In genomic region chr19:12745166-12745897, GRCh38 we compare ENCODE assay signal across 28 cellular contexts.
DNase-seq lines count a peak whose midpoint lies in the region; ATAC-seq and TF ChIP-seq lines count a peak whose summit lies in the region.
"Had no signal": no experiment of that assay in that cellular context is flagged by ENCODE, and none has a peak within 500 bp of the region (broad histone marks: within the 10 kb centered on the region; RNA-seq: fewer than 3 reads in every experiment).

No MANE protein-coding gene starts in this region.

- H3K4me1 Mint-ChIP-seq in stimulated activated memory B cell treated with anti-CD40 and anti-IgM and Interleukin-4, amounts not matched to agents 10 μg/mL and 1 μg/mL and 100 μg/mL, for 72 hours: peaks cover 19% of the 10 kb centered on the region
- H3K4me1 Mint-ChIP-seq: activated T-helper 17 cell treated with anti-CD3 and anti-CD28 coated beads, Interleukin-2, amount 50 U/mL, for 72 hours; GM23338 had no signal

- peaks cover 5% of the 10 kb centered on the region for H3K9me3 Mint-ChIP-seq in stimulated activated memory B cell treated with anti-CD40 and anti-IgM and Interleukin-4, amounts not matched to agents 10 μg/mL and 1 μg/mL and 100 μg/mL, for 72 hours
- H3K9me3 Mint-ChIP-seq: GM23338 had no signal

- H3K4me3 Mint-ChIP-seq in stimulated activated memory B cell treated with anti-CD40 and anti-IgM and Interleukin-4, amounts not matched to agents 10 μg/mL and 1 μg/mL and 100 μg/mL, for 72 hours: no peak overlapping the region
- H3K4me3 Mint-ChIP-seq: activated CD8-positive, alpha-beta memory T cell treated with anti-CD3 and anti-CD28 coated beads, Interleukin-2, amount 10 ng/mL, durations not matched to agents 7 days and 5 days; activated T-helper 17 cell treated with anti-CD3 and anti-CD28 coated beads, Interleukin-2, amount 50 U/mL, for 72 hours; GM23338; naive thymus-derived CD4-positive, alpha-beta T cell; T-helper 17 cell had no signal

- POLR2A ChIA-PET in RWPE1 (lab: Yijun Ruan, JAX; ENCODE audit: low non-redundant PET): no interaction called here

- peak overlapping the region; percentile 39 for H3K27ac ChIP-seq in RWPE1
- H3K27ac ChIP-seq: ascending aorta, ovary, SJSA1 had no signal

- CTCF ChIA-PET in RWPE1 (lab: Yijun Ruan, JAX): interaction anchor here (0.5 to 1.6 kb wide), 3 partner anchors 12 to 118 kb away, joined by 3 to 6 read pairs (median 3); no protein-coding TSS in a partner anchor

- H3K36me3 Mint-ChIP-seq in stimulated activated memory B cell treated with anti-CD40 and anti-IgM and Interleukin-4, amounts not matched to agents 10 μg/mL and 1 μg/mL and 100 μg/mL, for 72 hours: peaks cover 62% of the 10 kb centered on the region

- peak; percentile 31 for ATAC-seq in stimulated activated memory B cell treated with anti-CD40 and anti-IgM and Interleukin-4, amounts not matched to agents 10 μg/mL and 1 μg/mL and 100 μg/mL, for 72 hours
- ATAC-seq: activated CD8-positive, alpha-beta memory T cell treated with anti-CD3 and anti-CD28 coated beads, Interleukin-2, amount 10 ng/mL, durations not matched to agents 7 days and 5 days; activated naive CD4-positive, alpha-beta T cell treated with anti-CD3 and anti-CD28 coated beads, Interleukin-2, amount 50 U/mL, for 72 hours; activated T-helper 17 cell treated with anti-CD3 and anti-CD28 coated beads, Interleukin-2, amount 50 U/mL, for 72 hours; GM12878; GM23338; left lobe of liver; naive thymus-derived CD4-positive, alpha-beta T cell; stimulated activated naive CD8-positive, alpha-beta T cell treated with anti-CD3 and anti-CD28 coated beads, Interleukin-15, Interleukin-2, amounts not matched to agents 100 U/mL and 50 U/mL, for 24 hours; T-helper 17 cell had no signal

- peaks cover 10% of the 10 kb centered on the region for H3K27me3 Mint-ChIP-seq in stimulated activated memory B cell treated with anti-CD40 and anti-IgM and Interleukin-4, amounts not matched to agents 10 μg/mL and 1 μg/mL and 100 μg/mL, for 72 hours
- H3K27me3 Mint-ChIP-seq: activated T-helper 17 cell treated with anti-CD3 and anti-CD28 coated beads, Interleukin-2, amount 50 U/mL, for 72 hours had no signal

- TF ChIP-seq CTCF in RWPE1 (conservative IDR thresholded peaks at IDR 0.05; ENCODE audit: low read depth): no peak

- DNase-seq in ELR (ENCODE audit: low read depth): peak; percentile 23
- DNase-seq in RWPE1 (ENCODE audit: low spot score): no peak
- peak; percentile 95 for DNase-seq in glomerular visceral epithelial cell (ENCODE audit: extremely low spot score)
- DNase-seq in NCI-H1436 treated with DMSO at 0.1 percent for 48 hours (lab: John Stamatoyannopoulos, UW): no peak
- no peak for DNase-seq in NCI-H345 treated with DMSO at 0.1 percent for 48 hours (lab: John Stamatoyannopoulos, UW; ENCODE audit: unreplicated experiment)
- no peak for DNase-seq in activated CD4-positive, alpha-beta T cell treated with anti-CD3 and anti-CD28 coated beads, Interleukin-2, amount 50 U/mL, for 1 hour
- DNase-seq: activated CD4-positive, alpha-beta T cell treated with anti-CD3 and anti-CD28 coated beads for 48 hours; activated CD8-positive, alpha-beta memory T cell treated with anti-CD3 and anti-CD28 coated beads, Interleukin-2, amount 10 ng/mL, durations not matched to agents 7 days and 5 days; DMS53; foreskin fibroblast; Karpas-422; naive thymus-derived CD4-positive, alpha-beta T cell; NCI-H1694; NCI-H524; NK-92 treated with Interleukin-12 subunit alpha and Interleukin-12 subunit beta, amount 100 ng/mL, for 24 hours; ovary; retina; stimulated activated CD4-positive, alpha-beta T cell treated with anti-CD3 and anti-CD28 coated beads, Interleukin-4, amount 100 ng/mL, for 24 hours; stimulated activated naive CD8-positive, alpha-beta T cell treated with anti-CD3 and anti-CD28 coated beads, Interleukin-15, Interleukin-2, amounts not matched to agents 100 U/mL and 50 U/mL, for 24 hours; T-helper 17 cell had no signal

- H3K27ac Mint-ChIP-seq in stimulated activated memory B cell treated with anti-CD40 and anti-IgM and Interleukin-4, amounts not matched to agents 10 μg/mL and 1 μg/mL and 100 μg/mL, for 72 hours: no peak overlapping the region
- H3K27ac Mint-ChIP-seq: activated CD8-positive, alpha-beta memory T cell treated with anti-CD3 and anti-CD28 coated beads, Interleukin-2, amount 10 ng/mL, durations not matched to agents 7 days and 5 days; activated T-helper 17 cell treated with anti-CD3 and anti-CD28 coated beads, Interleukin-2, amount 50 U/mL, for 72 hours; GM23338; T-helper 17 cell had no signal

Comparison
In these comparisons a context has a peak if more than half of its experiments do, and no peak if none do; other contexts are left out.
1. DNase-seq: peak in ELR (single experiment) and glomerular visceral epithelial cell (single experiment); none in RWPE1 (single experiment), NCI-H1436 treated with DMSO at 0.1 percent for 48 hours (single experiment), NCI-H345 treated with DMSO at 0.1 percent for 48 hours (single experiment) and activated CD4-positive, alpha-beta T cell treated with anti-CD3 and anti-CD28 coated beads, Interleukin-2, amount 50 U/mL, for 1 hour (single experiment).